Comparison of ENCODE assay signal across 8 cellular contexts in the genomic region with DNA sequence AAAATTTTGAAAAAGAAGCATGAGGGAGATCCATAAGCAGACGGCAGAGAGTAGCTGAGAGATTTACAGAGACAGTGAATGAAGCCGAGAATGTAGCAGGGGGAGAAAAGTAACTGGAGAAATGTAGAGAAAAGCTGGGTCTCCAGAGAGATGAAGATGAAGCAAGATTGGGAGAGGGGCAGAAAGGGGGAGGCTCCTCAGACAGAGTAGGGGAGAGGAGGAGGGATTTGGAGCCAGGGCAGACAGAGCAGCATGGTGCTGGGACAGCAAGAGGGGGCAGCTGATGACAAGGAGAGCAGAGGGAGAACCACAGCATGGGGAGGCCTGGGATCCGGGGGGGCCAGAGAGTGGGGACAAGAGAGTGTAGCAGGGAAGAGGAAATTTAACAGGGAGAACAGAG. TPM values are rescaled to one million over a fixed set of nuclear protein-coding genes. Genes with fewer than 3 reads are reported as not detected.
DNase-seq lines count a peak whose midpoint lies in the region; ATAC-seq and TF ChIP-seq lines count a peak whose summit lies in the region.

No MANE protein-coding gene starts in this region.

- TF ChIP-seq CTCF in AG09309 (IDR thresholded peaks at IDR 0.05; ENCODE audit: control insufficient read depth, insufficient read depth, low read depth, low read length, missing control alignments): no peak

- peaks cover 0 to 7% of the 10 kb centered on the region in 2 donors for H3K4me1 ChIP-seq in muscle layer of duodenum (ENCODE audit: control insufficient read depth in 1 of 2, insufficient read depth in 2 of 2, low read length in 2 of 2)

- no peak for DNase-seq in AG09309 (ENCODE audit: low read depth)
- no peak for DNase-seq in Jurkat, Clone E6-1 (ENCODE audit: low read depth, low spot score)
- peak; percentile 9 for DNase-seq in dermis blood vessel endothelial cell
- no peak for DNase-seq in NK-92 (lab: John Stamatoyannopoulos, UW; ENCODE audit: unreplicated experiment)
- no peak for DNase-seq in NCI-H2107 treated with DMSO at 0.1 percent for 48 hours (lab: John Stamatoyannopoulos, UW; ENCODE audit: unreplicated experiment)
- DNase-seq in NCI-H1092 treated with DMSO at 0.1 percent for 48 hours (lab: John Stamatoyannopoulos, UW): no peak

- peak overlapping the region; percentile 84 for H3K27ac ChIP-seq in muscle layer of duodenum (ENCODE audit: low read length)

- ATAC-seq in GM19455 (IDR thresholded peaks at IDR 0.05; ENCODE audit: unreplicated experiment): no peak

- H3K9me3 ChIP-seq in muscle layer of duodenum (ENCODE audit: control insufficient read depth in 1 of 2, low read length in 2 of 2): peaks cover under 1 to 13% of the 10 kb centered on the region in 2 donors

- H3K36me3 ChIP-seq in muscle layer of duodenum (ENCODE audit: control insufficient read depth in 1 of 2, insufficient read depth in 2 of 2, low read length in 2 of 2): no peaks in the 10 kb centered on the region

- H3K27me3 ChIP-seq in muscle layer of duodenum (ENCODE audit: low read depth, low read length): no peaks in the 10 kb centered on the region

- H3K4me3 ChIP-seq in AG09309 (ENCODE audit: control insufficient read depth, low read depth, low read length) (peak overlapping the region; percentile 71), muscle layer of duodenum (ENCODE audit: low read depth in 1 of 2, low read length in 2 of 2) (peak overlapping the region; percentile 83 to 86)
- peak overlapping the region; percentile 61 for H3K4me3 ChIP-seq in Jurkat, Clone E6-1 (ENCODE audit: low read length)

RNA-seq across cellular contexts. Expression of a gene that starts 0.9 kb away (rescaled TPM):
- polyA plus RNA-seq in Jurkat, Clone E6-1 (2012; ENCODE audit: insufficient read depth, insufficient read length): 1.00 TPM
- 3.3 and 3.7 TPM in 2 replicates for total RNA-seq in dermis blood vessel endothelial cell

RNA-seq across cellular contexts. Expression of a gene that starts 32.7 kb away (rescaled TPM):
- 1.8 TPM for polyA plus RNA-seq in Jurkat, Clone E6-1 (2012; ENCODE audit: insufficient read depth, insufficient read length)
- 11.4 and 20.9 TPM in 2 replicates for total RNA-seq in dermis blood vessel endothelial cell

RNA-seq across cellular contexts. Expression of a gene that starts 40.0 kb away (rescaled TPM):
- polyA plus RNA-seq in Jurkat, Clone E6-1 (2012; ENCODE audit: insufficient read depth, insufficient read length): 58.0 TPM
- 4.9 and 5.4 TPM in 2 replicates for total RNA-seq in dermis blood vessel endothelial cell
